1 cellular context compared by ENCODE assay signal in the genomic region with DNA sequence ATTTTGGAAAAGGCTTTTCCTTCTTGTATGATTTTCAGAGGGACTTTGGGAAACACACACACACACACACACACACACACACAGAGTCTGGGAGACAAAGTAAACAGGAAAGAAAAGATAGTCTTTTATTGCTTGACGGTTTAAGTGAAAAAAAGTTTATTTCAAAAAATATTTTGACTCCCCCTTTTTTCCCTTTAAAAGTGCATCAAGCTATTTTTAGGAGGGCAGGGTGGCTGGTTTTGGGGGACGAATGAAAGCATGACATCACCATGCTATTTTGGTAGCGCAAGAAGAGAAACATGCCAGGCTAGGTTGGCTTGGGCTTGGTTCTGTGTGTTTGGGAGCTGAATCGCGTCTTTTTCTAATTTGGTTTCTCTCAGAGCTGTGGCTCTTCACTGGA.
TF ChIP-seq lines count a peak whose summit lies in the region.

No MANE protein-coding gene starts in this region.

TF ChIP-seq in SK-N-SH, 30 proteins besides CTCF, POLR2A, EP300 and RAD21 (continued from another document):
- TF ChIP-seq, protein P1, sequence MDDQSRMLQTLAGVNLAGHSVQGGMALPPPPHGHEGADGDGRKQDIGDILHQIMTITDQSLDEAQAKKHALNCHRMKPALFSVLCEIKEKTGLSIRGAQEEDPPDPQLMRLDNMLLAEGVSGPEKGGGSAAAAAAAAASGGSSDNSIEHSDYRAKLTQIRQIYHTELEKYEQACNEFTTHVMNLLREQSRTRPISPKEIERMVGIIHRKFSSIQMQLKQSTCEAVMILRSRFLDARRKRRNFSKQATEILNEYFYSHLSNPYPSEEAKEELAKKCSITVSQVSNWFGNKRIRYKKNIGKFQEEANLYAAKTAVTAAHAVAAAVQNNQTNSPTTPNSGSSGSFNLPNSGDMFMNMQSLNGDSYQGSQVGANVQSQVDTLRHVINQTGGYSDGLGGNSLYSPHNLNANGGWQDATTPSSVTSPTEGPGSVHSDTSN (IDR thresholded peaks at IDR 0.05): no peak
- TF ChIP-seq JUND (IDR thresholded peaks at IDR 0.05) (no peak), ELF1 (IDR thresholded peaks at IDR 0.05) (no peak)
